ENCODE assay signal across 8 cellular contexts in the genomic region with DNA sequence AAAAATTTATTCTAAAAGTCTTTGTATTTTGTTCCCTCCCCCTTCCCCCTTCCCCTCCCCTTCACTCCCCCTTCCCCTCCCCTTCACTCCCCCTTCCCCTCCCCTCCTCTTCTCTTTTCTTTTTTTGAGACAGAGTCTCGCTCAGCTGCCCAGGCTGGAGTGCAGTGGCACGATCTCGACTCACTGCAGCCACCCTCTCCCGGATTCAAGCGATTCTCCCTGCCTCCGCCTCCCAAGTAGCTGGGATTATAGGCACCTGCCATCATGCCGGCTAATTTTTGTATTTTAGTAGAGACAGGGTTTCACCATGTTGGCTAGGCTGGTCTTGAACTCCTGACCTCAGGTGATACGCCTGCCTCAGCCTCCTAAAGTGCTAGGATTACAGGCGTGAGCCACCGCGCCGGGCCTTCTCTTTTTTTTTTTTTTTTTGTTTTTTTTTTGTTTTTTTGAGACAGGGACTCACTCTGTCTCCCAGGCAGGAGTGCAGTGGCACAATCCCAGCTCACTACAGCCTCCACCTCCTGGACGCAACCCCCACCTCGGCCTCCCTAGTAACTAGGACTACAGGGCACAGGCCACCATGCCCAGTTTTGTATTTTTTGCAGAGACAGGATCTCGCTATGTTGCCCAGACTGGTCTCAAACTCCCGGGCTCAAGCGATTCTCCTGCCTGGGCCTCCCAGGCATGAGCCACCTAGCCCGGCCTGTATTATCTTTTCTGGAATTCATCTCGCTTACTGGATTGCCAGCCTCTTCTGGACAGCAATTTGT. TPM values are rescaled to one million over a fixed set of nuclear protein-coding genes. Genes with fewer than 3 reads are reported as not detected.
A peak's percentile ranks its signal among the peaks of the same experiment; 100 is the strongest.
DNase-seq lines count a peak whose midpoint lies in the region; ATAC-seq, FAIRE-seq and TF ChIP-seq lines count a peak whose summit lies in the region.

No MANE protein-coding gene starts in this region.

- no peaks in the 10 kb centered on the region for H3K27me3 ChIP-seq in left ventricle myocardium inferior (ENCODE audit: low read depth)
- no peaks in the 10 kb centered on the region for H3K27me3 ChIP-seq in astrocyte (ENCODE audit: insufficient read depth, low read length)
- H3K27me3 ChIP-seq in upper lobe of right lung = no peaks in the 10 kb centered on the region

- H3K27ac ChIP-seq in left ventricle myocardium inferior (replicated peaks) (peak overlapping the region; percentile 98), astrocyte (ENCODE audit: low read depth, low read length) (no peak overlapping the region), upper lobe of right lung (peak overlapping the region; percentile 95)

- H3K36me3 ChIP-seq in left ventricle myocardium inferior (no peaks in the 10 kb centered on the region), astrocyte (ENCODE audit: insufficient read depth, low read length) (no peaks in the 10 kb centered on the region), upper lobe of right lung (no peaks in the 10 kb centered on the region)

- H3K4me3 Mint-ChIP-seq in astrocyte (ENCODE audit: unreplicated experiment) = peak overlapping the region; percentile 98
- peak overlapping the region; percentile 94 for H3K4me3 Mint-ChIP-seq in memory B cell

- peak overlapping the region; percentile 99 for H3K27ac Mint-ChIP-seq in astrocyte (ENCODE audit: unreplicated experiment)
- H3K27ac Mint-ChIP-seq in memory B cell = peak overlapping the region; percentile 98

- FAIRE-seq in astrocyte (lab: Jason Lieb, UNC) (no peak), GM19239 (lab: Jason Lieb, UNC) (no peak)

- peaks cover 22% of the 10 kb centered on the region for H3K4me1 ChIP-seq in left ventricle myocardium inferior
- peaks cover 10% of the 10 kb centered on the region for H3K4me1 ChIP-seq in astrocyte (ENCODE audit: insufficient read depth, low read length)
- H3K4me1 ChIP-seq in upper lobe of right lung = peaks cover 8% of the 10 kb centered on the region

- TF ChIP-seq CTCF in left ventricle myocardium inferior (IDR thresholded peaks at IDR 0.05; ENCODE audit: borderline replicate concordance) = no peak
- TF ChIP-seq CTCF in astrocyte (IDR thresholded peaks at IDR 0.05; ENCODE audit: insufficient read depth, low read depth, low read length) = no peak
- no peak for TF ChIP-seq CTCF in upper lobe of right lung (IDR thresholded peaks at IDR 0.05)

- DNase-seq in left ventricle myocardium inferior (no peak), left cardiac atrium (no peak), astrocyte (ENCODE audit: low read depth) (no peak), memory B cell (ENCODE audit: low spot score in 2 of 2) (no peak), upper lobe of right lung (no peak), GM19239 (ENCODE audit: insufficient read length, low spot score) (no peak), NCI-H2029 treated with DMSO at 0.1 percent for 48 hours (lab: John Stamatoyannopoulos, UW) (no peak)

- H3K27me3 Mint-ChIP-seq in astrocyte (ENCODE audit: low read depth, unreplicated experiment) (no peaks in the 10 kb centered on the region), memory B cell (no peaks in the 10 kb centered on the region)

- H3K9ac ChIP-seq in astrocyte (ENCODE audit: low read length) = no peak overlapping the region

- peak overlapping the region; percentile 95 for H3K4me2 ChIP-seq in astrocyte (ENCODE audit: low read length)

- intact Hi-C loops in left ventricle myocardium inferior (cut with micrococcal nuclease) (no loop called here), left cardiac atrium (cut with DNase I) (loop anchor here in 1 of 2 donors (2.0 kb wide), 1 partner anchor 33 kb away; a partner anchor contains a TSS), upper lobe of right lung (cut with DNase I) (no loop called here)

- ATAC-seq in left cardiac atrium (no peak), memory B cell (ENCODE audit: low read depth) (no peak), upper lobe of right lung (no peak), GM18909 (IDR thresholded peaks at IDR 0.05; ENCODE audit: poor library complexity, unreplicated experiment) (no peak)

- H3K4me1 Mint-ChIP-seq in astrocyte (ENCODE audit: low read depth, unreplicated experiment) (no peaks in the 10 kb centered on the region), memory B cell (peaks cover 16% of the 10 kb centered on the region)

- H3K4me3 ChIP-seq in left ventricle myocardium inferior (peak overlapping the region; percentile 83), astrocyte (ENCODE audit: insufficient read depth, low read depth, low read length) (peak overlapping the region; percentile 97), upper lobe of right lung (peak overlapping the region; percentile 93)

- H3K9me3 ChIP-seq in left ventricle myocardium inferior (replicated peaks) (no peaks in the 10 kb centered on the region), astrocyte (ENCODE audit: insufficient read depth, low read depth, low read length) (no peaks in the 10 kb centered on the region), upper lobe of right lung (no peaks in the 10 kb centered on the region)

- H3K9me3 Mint-ChIP-seq in astrocyte (ENCODE audit: unreplicated experiment) = peaks cover 3% of the 10 kb centered on the region
- no peaks in the 10 kb centered on the region for H3K9me3 Mint-ChIP-seq in memory B cell

- H3K36me3 Mint-ChIP-seq in astrocyte (ENCODE audit: low read depth, unreplicated experiment) (no peaks in the 10 kb centered on the region), memory B cell (peaks cover 1% of the 10 kb centered on the region)

- H4K20me1 ChIP-seq in astrocyte (ENCODE audit: insufficient read depth, low read length) = no peaks in the 10 kb centered on the region

- peak overlapping the region; percentile 100 for H2AFZ ChIP-seq in astrocyte (ENCODE audit: low read depth, low read length)

- no peaks in the 10 kb centered on the region for H3K79me2 ChIP-seq in astrocyte (ENCODE audit: insufficient read depth, low read length)

RNA-seq across cellular contexts. Expression of a gene that starts 1.1 kb away (rescaled TPM):
- total RNA-seq in left ventricle myocardium inferior (13.3 TPM), left cardiac atrium (10 to 100 TPM; 10.2 to 10.9 TPM), astrocyte (6.4 and 7.9 TPM in 2 replicates), upper lobe of right lung (7.7 TPM)

RNA-seq across cellular contexts. Expression of a gene that starts 32.9 kb away (rescaled TPM):
- 245 TPM for total RNA-seq in left ventricle myocardium inferior
- 100 to 1,000 TPM; 209 to 255 TPM for total RNA-seq in left cardiac atrium
- total RNA-seq in astrocyte = 154 and 165 TPM in 2 replicates
- 179 TPM for total RNA-seq in upper lobe of right lung
